ENCODE assay signal across 17 cellular contexts in the genomic region with DNA sequence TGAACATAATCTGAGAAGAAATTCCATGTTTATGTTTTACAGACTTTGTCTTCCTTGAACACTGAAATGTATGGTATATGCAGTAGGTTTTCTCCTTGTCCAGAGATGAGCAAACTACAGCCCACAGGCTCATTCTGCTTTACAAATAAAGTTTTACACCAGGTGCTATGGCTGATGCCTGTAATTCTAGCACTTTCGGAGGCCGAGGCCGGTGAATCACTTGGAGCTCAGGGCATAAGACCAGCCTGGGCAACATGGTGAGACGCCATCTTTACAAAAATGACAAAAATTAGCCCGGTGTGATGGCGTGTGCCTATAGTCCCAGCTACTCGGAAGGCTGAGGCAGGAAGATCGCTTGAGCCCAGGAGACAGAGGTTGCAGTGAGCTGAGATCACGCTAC.
"Had no signal": no experiment of that assay in that cellular context is flagged by ENCODE, and none has a peak within 500 bp of the region (broad histone marks: within the 10 kb centered on the region; RNA-seq: fewer than 3 reads in every experiment).

No MANE protein-coding gene starts in this region.

- H2AFZ ChIP-seq: parathyroid adenoma had no signal

- H3K27me3 ChIP-seq: esophagus muscularis mucosa, gastroesophageal sphincter, spleen, testis, tibial nerve had no signal

- H3K4me1 ChIP-seq: gastroesophageal sphincter, parathyroid adenoma, spleen, testis, tibial nerve had no signal

- H3K27ac Mint-ChIP-seq: natural killer cell treated with Interleukin-12 subunit alpha and Interleukin-12 subunit beta and Interleukin-15 and Interleukin-18, amount 100 ng/mL, for 72 hours; stimulated activated naive B cell treated with anti-CD40 and anti-IgM and Interleukin-4, amounts not matched to agents 10 μg/mL and 1 μg/mL and 100 μg/mL, for 72 hours had no signal

- H3K4me3 ChIP-seq: esophagus muscularis mucosa, gastroesophageal sphincter, spleen, testis, tibial nerve had no signal

- ATAC-seq: gastroesophageal sphincter; natural killer cell treated with Interleukin-12 subunit alpha and Interleukin-12 subunit beta and Interleukin-15 and Interleukin-18, amount 100 ng/mL, for 72 hours had no signal

- DNase-seq: effector memory CD4-positive, alpha-beta T cell; glutamatergic neuron; islet precursor cell; mammary epithelial cell; spleen; stimulated activated CD4-positive, alpha-beta T cell treated with anti-CD3 and anti-CD28 coated beads, Interleukin-15, amount 100 ng/mL, for 24 hours; stimulated activated CD4-positive, alpha-beta T cell treated with anti-CD3 and anti-CD28 coated beads, Interleukin-1b, Interleukin-23, amount 100 ng/mL, for 48 hours; stimulated activated CD4-positive, alpha-beta T cell treated with anti-CD3 and anti-CD28 coated beads, Interleukin-4, amount 100 ng/mL, for 24 hours; stimulated activated naive B cell treated with anti-CD40 and anti-IgM and Interleukin-4, amounts not matched to agents 10 μg/mL and 1 μg/mL and 100 μg/mL, for 72 hours; testis had no signal

- H3K4me3 Mint-ChIP-seq: natural killer cell treated with Interleukin-12 subunit alpha and Interleukin-12 subunit beta and Interleukin-15 and Interleukin-18, amount 100 ng/mL, for 72 hours; stimulated activated naive B cell treated with anti-CD40 and anti-IgM and Interleukin-4, amounts not matched to agents 10 μg/mL and 1 μg/mL and 100 μg/mL, for 72 hours; stimulated activated naive CD8-positive, alpha-beta T cell treated with anti-CD3 and anti-CD28 coated beads, Interleukin-15, amount 100 ng/mL, for 72 hours had no signal

- H3K9ac ChIP-seq: parathyroid adenoma had no signal

- H3K27ac ChIP-seq: epithelial cell of prostate, esophagus muscularis mucosa, gastroesophageal sphincter, parathyroid adenoma, spleen, testis, tibial nerve had no signal

- H3K36me3 ChIP-seq: spleen had no signal

- H3K9me3 ChIP-seq: esophagus muscularis mucosa, testis had no signal
